ENCODE assay signal across 7 cellular contexts in the genomic region with DNA sequence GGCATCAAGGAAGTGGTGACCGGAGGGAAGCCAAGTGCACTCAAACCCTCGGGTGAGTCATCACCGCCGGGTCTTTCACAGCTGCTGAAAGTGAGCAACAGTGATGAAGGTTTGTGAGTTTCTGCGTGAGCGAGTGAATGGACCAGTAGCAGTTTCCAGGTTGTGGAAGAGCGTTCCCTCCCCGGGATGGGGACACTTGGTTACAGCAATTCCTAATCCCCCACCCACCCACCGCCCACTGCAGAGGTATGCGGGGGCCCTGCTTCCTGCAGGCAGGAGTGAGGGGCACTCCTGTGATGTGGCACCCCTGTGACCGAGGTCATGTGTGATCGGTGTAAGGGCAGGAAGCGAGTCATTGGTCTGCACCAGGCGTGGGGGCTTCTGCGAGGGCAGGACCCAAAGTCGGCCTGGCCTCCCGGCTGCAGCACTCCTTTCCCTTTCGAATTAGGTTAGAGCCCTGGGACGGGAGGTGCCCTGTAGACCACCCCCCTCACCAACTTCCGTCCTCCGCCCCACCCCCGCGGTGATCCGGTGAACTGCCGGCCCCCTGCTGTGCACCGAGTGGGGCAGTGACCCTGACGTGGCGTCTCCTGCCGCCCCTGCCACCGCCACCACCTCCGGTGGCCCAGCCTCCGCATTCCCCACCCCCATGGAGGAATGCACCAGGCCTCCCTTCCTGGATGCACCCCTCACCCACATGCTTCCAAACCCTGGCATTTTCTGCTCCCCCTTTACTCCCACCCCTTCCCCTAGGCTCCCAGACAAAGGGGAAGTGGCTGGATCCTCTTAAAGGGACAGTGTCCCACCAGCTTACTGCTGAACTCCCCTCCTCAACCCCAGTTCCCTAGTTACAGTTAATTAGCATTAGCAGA. TPM values are rescaled to one million over a fixed set of nuclear protein-coding genes. Genes with fewer than 3 reads are reported as not detected.
DNase-seq lines count a peak whose midpoint lies in the region; ATAC-seq and TF ChIP-seq lines count a peak whose summit lies in the region.

No MANE protein-coding gene starts in this region.

- peak overlapping the region; percentile 67 for H3K27ac ChIP-seq in Panc1 (ENCODE audit: low read length)
- no peak overlapping the region for H3K27ac ChIP-seq in foreskin keratinocyte

- ATAC-seq in GM18502 (IDR thresholded peaks at IDR 0.05; ENCODE audit: poor library complexity, unreplicated experiment), result peak; percentile 56
- peak; percentile 52 for ATAC-seq in HG02885 (IDR thresholded peaks at IDR 0.05; ENCODE audit: poor library complexity, unreplicated experiment)
- peak; percentile 82 for ATAC-seq in Panc1
- ATAC-seq in activated T-helper 17 cell treated with anti-CD3 and anti-CD28 coated beads, Interleukin-2, amount 50 U/mL, for 72 hours (replicated peaks), result peak; percentile 97
- peak; percentile 66 for ATAC-seq in foreskin keratinocyte

- intact Hi-C loops in Panc1 (cut with micrococcal nuclease; ENCODE audit: unreplicated experiment), result no loop called here

- H3K27me3 ChIP-seq in Panc1 (ENCODE audit: control insufficient read depth, insufficient read depth, low read length) (no peaks in the 10 kb centered on the region), foreskin keratinocyte (no peaks in the 10 kb centered on the region)

- CTCF ChIA-PET in Panc1 (lab: Charles Lee), result interaction anchor here (0.6 kb wide), 1 partner anchor 121 kb away, joined by 3 read pairs; no protein-coding TSS in a partner anchor

- H3K36me3 Mint-ChIP-seq in activated T-helper 17 cell treated with anti-CD3 and anti-CD28 coated beads, Interleukin-2, amount 50 U/mL, for 72 hours (ENCODE audit: low read depth), result peaks cover 10% of the 10 kb centered on the region

- peak overlapping the region; percentile 17 to 45; a peak in 3 of 4 replicates for H3K4me3 ChIP-seq in Panc1 (ENCODE audit: low read depth in 2 of 2, low read length in 2 of 2)

- H3K4me1 ChIP-seq in Panc1 (ENCODE audit: control insufficient read depth, insufficient read depth, low read length) (peaks cover 30% of the 10 kb centered on the region), foreskin keratinocyte (peaks cover 7% of the 10 kb centered on the region)

- H3K9me3 Mint-ChIP-seq in activated T-helper 17 cell treated with anti-CD3 and anti-CD28 coated beads, Interleukin-2, amount 50 U/mL, for 72 hours, result no peaks in the 10 kb centered on the region

- no TSS peak for BruUV-seq in Panc1 (replicated peaks; lab: Mats Ljungman, UMichigan)

- POLR2A ChIA-PET in Panc1 (lab: Charles Lee), result no interaction called here

- H3K4me3 Mint-ChIP-seq in activated T-helper 17 cell treated with anti-CD3 and anti-CD28 coated beads, Interleukin-2, amount 50 U/mL, for 72 hours, result peak overlapping the region; percentile 75

- H3K9me3 ChIP-seq in Panc1 (ENCODE audit: control insufficient read depth, insufficient read depth, low read depth, low read length), result no peaks in the 10 kb centered on the region

- TF ChIP-seq CTCF in Panc1 (IDR thresholded peaks at IDR 0.05), result no peak
- no peak for TF ChIP-seq CTCF in foreskin keratinocyte (conservative IDR thresholded peaks at IDR 0.05)

- no peaks in the 10 kb centered on the region for H3K27me3 Mint-ChIP-seq in activated T-helper 17 cell treated with anti-CD3 and anti-CD28 coated beads, Interleukin-2, amount 50 U/mL, for 72 hours

- DNase-seq in Panc1 (ENCODE audit: low read depth, low spot score) (peak; percentile 61), foreskin keratinocyte (peak; percentile 62 to 80), non-pigmented ciliary epithelial cell (ENCODE audit: low read depth) (peak; percentile 73), superior temporal gyrus (ENCODE audit: extremely low spot score) (peak; percentile 33)

- in situ Hi-C loops in Panc1 (cut with HindIII; ENCODE audit: low pct_unique_long_range_greater_than_20kb, low sequenced_read_pairs), result no loop called here

- H3K4me1 Mint-ChIP-seq in activated T-helper 17 cell treated with anti-CD3 and anti-CD28 coated beads, Interleukin-2, amount 50 U/mL, for 72 hours, result peaks cover 5% of the 10 kb centered on the region

- no peaks in the 10 kb centered on the region for H3K36me3 ChIP-seq in Panc1 (ENCODE audit: control insufficient read depth, insufficient read depth, low read length)

- H3K27ac Mint-ChIP-seq in activated T-helper 17 cell treated with anti-CD3 and anti-CD28 coated beads, Interleukin-2, amount 50 U/mL, for 72 hours, result peak overlapping the region; percentile 86

RNA-seq across cellular contexts. Expression of a gene that starts 10.9 kb away (rescaled TPM):
- total RNA-seq in Panc1 (2021; ENCODE audit: unreplicated experiment), result 59.6 TPM
- polyA plus RNA-seq in Panc1 (2012; ENCODE audit: insufficient read length), result 83.9 TPM
- 10 to 100 TPM; 12.7 to 20.2 TPM for total RNA-seq in activated T-helper 17 cell treated with anti-CD3 and anti-CD28 coated beads, Interleukin-2, amount 50 U/mL, for 72 hours
- 23.8 and 26.3 TPM in 2 replicates for total RNA-seq in foreskin keratinocyte
- 17.8 and 18.1 TPM in 2 replicates for polyA plus RNA-seq in foreskin keratinocyte
